ENCODE assay signal across 8 cellular contexts in genomic region chr15:101258238-101259144, GRCh38. TPM values are rescaled to one million over a fixed set of nuclear protein-coding genes. Genes with fewer than 3 reads are reported as not detected.
DNase-seq lines count a peak whose midpoint lies in the region; ATAC-seq, FAIRE-seq and TF ChIP-seq lines count a peak whose summit lies in the region.

No MANE protein-coding gene starts in this region.

- peak; percentile 69 to 93 (median 92) for TF ChIP-seq CTCF in ovary (IDR thresholded peaks at IDR 0.05)

- intact Hi-C loops in ovary (cut with DNase I), result loop anchor here in 3 of 4 donors (2.0 to 10.0 kb wide), 5 partner anchors 134 to 341 kb away; partner anchors contain the start of gene LRRK1 (in 2 of the 3)

- no peaks in the 10 kb centered on the region for H3K27me3 ChIP-seq in ovary

- TF ChIP-seq EP300 in ovary (IDR thresholded peaks at IDR 0.05), result no peak

- peak; percentile 36 for FAIRE-seq in frontal cortex (lab: Jason Lieb, UNC)

- H3K27ac ChIP-seq in ovary, result no peak overlapping the region

- peak; percentile 45 for DNase-seq in NCI-H2029 (lab: John Stamatoyannopoulos, UW)
- no peak for DNase-seq in NCI-H2029 treated with DMSO at 0.1 percent for 48 hours (lab: John Stamatoyannopoulos, UW)
- peak; percentile 62 for DNase-seq in NOMO-1 treated with DMSO at 0.1 percent for 48 hours (lab: John Stamatoyannopoulos, UW; ENCODE audit: unreplicated experiment)
- DNase-seq in activated effector memory CD4-positive, alpha-beta T cell treated with Interleukin-2 at 50 U/mL for 16 hours, result peak; percentile 24
- DNase-seq in frontal cortex (ENCODE audit: low spot score in 2 of 2), result peak; percentile 45 to 58
- peak; percentile 53 to 79 (median 61) for DNase-seq in ovary
- DNase-seq in GOT3 (lab: John Stamatoyannopoulos, UW), result no peak

- ATAC-seq in HG03520 (IDR thresholded peaks at IDR 0.05; ENCODE audit: unreplicated experiment), result peak; percentile 51

- H3K4me3 ChIP-seq in ovary, result no peak overlapping the region

- no peaks in the 10 kb centered on the region for H3K36me3 ChIP-seq in ovary

- 15 to 19% (median 16%) methylated on average over 11 of the region's 11 CpGs for WGBS in ovary, 3 donors

- peaks cover 5% of the 10 kb centered on the region for H3K4me1 ChIP-seq in ovary (ENCODE audit: insufficient read depth)

- TF ChIP-seq POLR2A in ovary (IDR thresholded peaks at IDR 0.05), result no peak

- no peaks in the 10 kb centered on the region for H3K9me3 ChIP-seq in ovary

RNA-seq across cellular contexts. Expression of gene CHSY1, which starts 6.6 kb away (rescaled TPM):
- 22.8 TPM for total RNA-seq in frontal cortex
- total RNA-seq in ovary, result 10 to 100 TPM; 23.0 to 69.9 (median 33.1) TPM
- polyA plus RNA-seq in ovary, result 10 to 100 TPM; 24.4 to 33.0 TPM

RNA-seq across cellular contexts. Expression of gene SELENOS, which starts 18.8 kb away (rescaled TPM):
- 48.9 TPM for total RNA-seq in frontal cortex
- 10 to 100 TPM; 36.9 to 61.7 (median 42.7) TPM for total RNA-seq in ovary
- 10 to 100 TPM; 56.4 to 83.2 TPM for polyA plus RNA-seq in ovary

RNA-seq across cellular contexts. Expression of gene SNRPA1, which starts 36.6 kb away (rescaled TPM):
- total RNA-seq in frontal cortex, result 13.9 TPM
- total RNA-seq in ovary, result 10 to 100 TPM; 18.6 to 55.1 (median 39.9) TPM
- 10 to 100 TPM; 30.8 to 34.0 TPM for polyA plus RNA-seq in ovary

Comparison
In these comparisons a context has a peak if more than half of its experiments do, and no peak if none do; other contexts are left out.
1. DNase-seq: peak in NCI-H2029 (single experiment), NOMO-1 treated with DMSO at 0.1 percent for 48 hours (single experiment), activated effector memory CD4-positive, alpha-beta T cell treated with Interleukin-2 at 50 U/mL for 16 hours (single experiment), frontal cortex (2 of 2) and ovary (5 of 5); none in NCI-H2029 treated with DMSO at 0.1 percent for 48 hours (single experiment) and GOT3 (single experiment).